Comparison of ENCODE assay signal across 15 cellular contexts in the genomic region with DNA sequence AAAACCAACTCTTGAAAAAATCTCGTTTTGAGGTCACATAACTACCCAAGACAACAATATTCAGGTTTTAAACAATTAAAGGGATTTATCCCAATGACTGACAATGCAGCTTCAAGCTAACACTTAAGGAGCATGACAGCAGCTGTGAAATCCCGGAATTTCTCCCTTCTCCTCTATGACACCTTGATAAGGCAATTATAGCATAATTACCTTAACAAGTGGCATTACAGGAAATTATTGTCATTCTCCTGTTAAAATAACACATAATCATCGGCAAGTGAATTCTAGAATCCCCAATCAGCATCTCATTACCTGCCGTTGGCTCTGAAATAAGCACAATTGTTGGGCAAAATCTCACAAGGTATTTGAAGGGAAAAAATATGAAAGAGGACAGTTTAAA.
DNase-seq lines count a peak whose midpoint lies in the region; ATAC-seq and TF ChIP-seq lines count a peak whose summit lies in the region.
"Had no signal": no experiment of that assay in that cellular context is flagged by ENCODE, and none has a peak within 500 bp of the region (broad histone marks: within the 10 kb centered on the region; RNA-seq: fewer than 3 reads in every experiment).

No MANE protein-coding gene starts in this region.

- no peak overlapping the region for H2BK120ac ChIP-seq in mesendoderm (ENCODE audit: low read depth, low read length)

- H4K5ac ChIP-seq in mesendoderm (ENCODE audit: low read length), result no peak overlapping the region

- no peak overlapping the region for H3K4ac ChIP-seq in mesendoderm (ENCODE audit: low read depth, low read length)

- H3K79me1 ChIP-seq in mesendoderm (ENCODE audit: low read length), result no peaks in the 10 kb centered on the region

- H3K4me2 ChIP-seq in mesendoderm (ENCODE audit: low read length), result no peak overlapping the region

- H2AK5ac ChIP-seq in mesendoderm (ENCODE audit: low read length), result no peak overlapping the region

- TF ChIP-seq CTCF in sigmoid colon (IDR thresholded peaks at IDR 0.05), result no peak

- H3K27me3 ChIP-seq in mesendoderm (ENCODE audit: insufficient read depth, low read length, poor library complexity) (no peaks in the 10 kb centered on the region), sigmoid colon (no peaks in the 10 kb centered on the region)

- no peaks in the 10 kb centered on the region for H3K79me2 ChIP-seq in mesendoderm (ENCODE audit: control insufficient read depth, insufficient read depth, low read length)

- H2BK5ac ChIP-seq in mesendoderm (ENCODE audit: low read length), result no peak overlapping the region

- TF ChIP-seq POLR2A in sigmoid colon (IDR thresholded peaks at IDR 0.05), result no peak

- no peak for ATAC-seq in Right ventricle myocardium inferior

- H3K36me3 ChIP-seq in mesendoderm (ENCODE audit: control insufficient read depth, insufficient read depth, low read length), result no peaks in the 10 kb centered on the region
- no peaks in the 10 kb centered on the region for H3K36me3 ChIP-seq in sigmoid colon
- H3K36me3 ChIP-seq: HAP-1 had no signal

- intact Hi-C loops in Right ventricle myocardium inferior (cut with DNase I), result no loop called here
- intact Hi-C loops in sigmoid colon (cut with DNase I), result no loop called here

- H4K8ac ChIP-seq in mesendoderm (ENCODE audit: low read depth, low read length), result no peak overlapping the region

- no CpG with 5 or more reads among the region's 4 CpGs for WGBS in mesendoderm (ENCODE audit: extremely low coverage, insufficient coverage, low lambda C conversion rate)
- 73 to 78% methylated on average over 4 of the region's 4 CpGs for WGBS in sigmoid colon, 2 donors

- no peak overlapping the region for H3K23ac ChIP-seq in mesendoderm (ENCODE audit: low read length)

- H3K9ac ChIP-seq in mesendoderm (ENCODE audit: low read length), result no peak overlapping the region

- no peak overlapping the region for H3K4me3 ChIP-seq in mesendoderm (ENCODE audit: low read length)
- H3K4me3 ChIP-seq in sigmoid colon, result no peak overlapping the region
- H3K4me3 ChIP-seq: HAP-1 had no signal

- no peak overlapping the region for H3K56ac ChIP-seq in mesendoderm (ENCODE audit: low read length)

- no peak overlapping the region for H3K18ac ChIP-seq in mesendoderm (ENCODE audit: low read length)

- no peaks in the 10 kb centered on the region for H3K9me3 ChIP-seq in sigmoid colon
- H3K9me3 ChIP-seq: Caco-2, HAP-1 had no signal

- H3K4me1 ChIP-seq in mesendoderm (ENCODE audit: control insufficient read depth, low read depth, low read length), result no peaks in the 10 kb centered on the region
- H3K4me1 ChIP-seq in sigmoid colon, result no peaks in the 10 kb centered on the region
- H3K4me1 ChIP-seq: Caco-2, HAP-1 had no signal

- DNase-seq in COR-L47 (lab: John Stamatoyannopoulos, UW) (peak; percentile 48), NCI-H1436 (lab: John Stamatoyannopoulos, UW) (peak; percentile 34), NCI-H524 treated with DMSO at 0.1 percent for 48 hours (lab: John Stamatoyannopoulos, UW) (peak; percentile 3), mesendoderm (peak; percentile 38), Right ventricle myocardium inferior (ENCODE audit: missing footprints) (no peak), sigmoid colon (no peak), UCSD-AML1 (lab: John Stamatoyannopoulos, UW; ENCODE audit: unreplicated experiment) (no peak)
- DNase-seq: C1 segment of cervical spinal cord; Caco-2; CD4-positive, alpha-beta memory T cell; DMS153; DND-41; GOT3; HFFc6 had no signal

- H2BK15ac ChIP-seq in mesendoderm (replicated peaks; ENCODE audit: low read depth), result no peak overlapping the region

- H3K27ac ChIP-seq in mesendoderm (ENCODE audit: low read depth, low read length) (no peak overlapping the region), sigmoid colon (no peak overlapping the region)

- TF ChIP-seq EP300 in sigmoid colon (IDR thresholded peaks at IDR 0.05), result no peak

Comparison
In these comparisons a context has a peak if more than half of its experiments do, and no peak if none do; other contexts are left out.
1. DNase-seq: peak in COR-L47 (single experiment), NCI-H1436 (single experiment), NCI-H524 treated with DMSO at 0.1 percent for 48 hours (single experiment) and mesendoderm (single experiment); none in Right ventricle myocardium inferior (single experiment), sigmoid colon (single experiment) and UCSD-AML1 (single experiment).